In the genomic region with DNA sequence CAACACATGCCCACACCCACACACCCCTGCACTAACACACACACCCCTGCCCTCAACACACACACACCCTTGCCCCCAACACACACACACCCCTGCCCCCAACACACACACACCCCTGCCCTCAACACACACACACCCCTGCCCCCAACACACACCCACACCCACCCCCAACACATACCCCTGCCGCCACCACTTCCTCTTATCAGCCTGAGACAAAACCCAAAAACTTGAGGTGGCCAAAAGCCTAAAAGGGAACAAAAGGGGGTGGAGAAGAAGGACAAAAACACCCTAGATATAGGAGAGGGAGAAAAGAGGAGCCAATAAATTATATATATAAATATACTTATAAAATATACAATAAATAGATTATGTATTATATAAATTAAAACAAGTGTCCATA, we compare ENCODE assay signal across 1 cellular context.
TF ChIP-seq lines count a peak whose summit lies in the region.

No MANE protein-coding gene starts in this region.

TF ChIP-seq in IMR-90, 13 proteins besides CTCF, POLR2A, EP300 and RAD21 (continued from another document):
- TF ChIP-seq, protein P1, sequence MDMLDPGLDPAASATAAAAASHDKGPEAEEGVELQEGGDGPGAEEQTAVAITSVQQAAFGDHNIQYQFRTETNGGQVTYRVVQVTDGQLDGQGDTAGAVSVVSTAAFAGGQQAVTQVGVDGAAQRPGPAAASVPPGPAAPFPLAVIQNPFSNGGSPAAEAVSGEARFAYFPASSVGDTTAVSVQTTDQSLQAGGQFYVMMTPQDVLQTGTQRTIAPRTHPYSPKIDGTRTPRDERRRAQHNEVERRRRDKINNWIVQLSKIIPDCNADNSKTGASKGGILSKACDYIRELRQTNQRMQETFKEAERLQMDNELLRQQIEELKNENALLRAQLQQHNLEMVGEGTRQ (IDR thresholded peaks at IDR 0.05; ENCODE audit: low read depth, low read length), result no peak
- TF ChIP-seq, protein P2, sequence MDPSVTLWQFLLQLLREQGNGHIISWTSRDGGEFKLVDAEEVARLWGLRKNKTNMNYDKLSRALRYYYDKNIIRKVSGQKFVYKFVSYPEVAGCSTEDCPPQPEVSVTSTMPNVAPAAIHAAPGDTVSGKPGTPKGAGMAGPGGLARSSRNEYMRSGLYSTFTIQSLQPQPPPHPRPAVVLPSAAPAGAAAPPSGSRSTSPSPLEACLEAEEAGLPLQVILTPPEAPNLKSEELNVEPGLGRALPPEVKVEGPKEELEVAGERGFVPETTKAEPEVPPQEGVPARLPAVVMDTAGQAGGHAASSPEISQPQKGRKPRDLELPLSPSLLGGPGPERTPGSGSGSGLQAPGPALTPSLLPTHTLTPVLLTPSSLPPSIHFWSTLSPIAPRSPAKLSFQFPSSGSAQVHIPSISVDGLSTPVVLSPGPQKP (IDR thresholded peaks at IDR 0.05; ENCODE audit: borderline replicate concordance, low read depth, low read length), result no peak
- TF ChIP-seq CEBPB (IDR thresholded peaks at IDR 0.05; ENCODE audit: low read depth, low read length) (no peak), RCOR1 (IDR thresholded peaks at IDR 0.05; ENCODE audit: insufficient replicate concordance, low read length) (no peak), NFE2L2 (IDR thresholded peaks at IDR 0.05; ENCODE audit: low read depth, low read length) (no peak), FOS (IDR thresholded peaks at IDR 0.05; ENCODE audit: low read depth, low read length) (no peak)
TF ChIP-seq in IMR-90: peak in this region for 0.
